9 cellular contexts compared by ENCODE assay signal in genomic region chr1:78070758-78071157, GRCh38. TPM values are rescaled to one million over a fixed set of nuclear protein-coding genes. Genes with fewer than 3 reads are reported as not detected.
A peak's percentile ranks its signal among the peaks of the same experiment; 100 is the strongest.
DNase-seq lines count a peak whose midpoint lies in the region; ATAC-seq and TF ChIP-seq lines count a peak whose summit lies in the region.
"Had no signal": no experiment of that assay in that cellular context is flagged by ENCODE, and none has a peak within 500 bp of the region (broad histone marks: within the 10 kb centered on the region; RNA-seq: fewer than 3 reads in every experiment).

No MANE protein-coding gene starts in this region.

- no peaks in the 10 kb centered on the region for H3K9me3 ChIP-seq in neural progenitor cell (ENCODE audit: low read depth)

- H3K4me3 Mint-ChIP-seq in osteocyte (ENCODE audit: unreplicated experiment) (no peak overlapping the region), neural progenitor cell (no peak overlapping the region)
- no peak overlapping the region for H3K4me3 Mint-ChIP-seq in stimulated activated memory B cell treated with anti-CD40 and anti-IgM and Interleukin-4, amounts not matched to agents 10 μg/mL and 1 μg/mL and 100 μg/mL, for 72 hours

- peak overlapping the region; percentile 40 for H3K27ac Mint-ChIP-seq in osteocyte (ENCODE audit: unreplicated experiment)
- no peak overlapping the region for H3K27ac Mint-ChIP-seq in neural progenitor cell
- H3K27ac Mint-ChIP-seq in stimulated activated memory B cell treated with anti-CD40 and anti-IgM and Interleukin-4, amounts not matched to agents 10 μg/mL and 1 μg/mL and 100 μg/mL, for 72 hours = no peak overlapping the region

- peak; percentile 71 for DNase-seq in choroid plexus epithelial cell (ENCODE audit: low read depth)
- no peak for DNase-seq in osteocyte (ENCODE audit: extremely low spot score, unreplicated experiment)
- no peak for DNase-seq in neural progenitor cell (ENCODE audit: low spot score)
- DNase-seq in NCI-H1694 treated with DMSO at 0.1 percent for 48 hours (lab: John Stamatoyannopoulos, UW) = no peak
- no peak for DNase-seq in NCI-H345 (lab: John Stamatoyannopoulos, UW)
- DNase-seq: nucleus accumbens had no signal

- H2AFZ ChIP-seq in neural progenitor cell (replicated peaks) = no peak overlapping the region

- no peaks in the 10 kb centered on the region for H3K4me1 ChIP-seq in neural progenitor cell

- H3K36me3 ChIP-seq in neural progenitor cell = no peaks in the 10 kb centered on the region

- no peak for TF ChIP-seq CTCF in choroid plexus epithelial cell (conservative IDR thresholded peaks at IDR 0.05; ENCODE audit: low read depth, low read length)
- no peak for TF ChIP-seq CTCF in osteocyte (IDR thresholded peaks at IDR 0.05)
- no peak for TF ChIP-seq CTCF in neural progenitor cell (IDR thresholded peaks at IDR 0.05)

- H3K27me3 ChIP-seq in neural progenitor cell = no peaks in the 10 kb centered on the region

- H4K20me1 ChIP-seq in neural progenitor cell (ENCODE audit: low read depth) = no peaks in the 10 kb centered on the region

- H3K4me3 ChIP-seq in choroid plexus epithelial cell (ENCODE audit: low read depth, low read length) (no peak overlapping the region), neural progenitor cell (no peak overlapping the region)

- peaks cover 20% of the 10 kb centered on the region for H3K4me1 Mint-ChIP-seq in osteocyte (ENCODE audit: unreplicated experiment)
- H3K4me1 Mint-ChIP-seq in neural progenitor cell = no peaks in the 10 kb centered on the region
- peaks cover 6% of the 10 kb centered on the region for H3K4me1 Mint-ChIP-seq in stimulated activated memory B cell treated with anti-CD40 and anti-IgM and Interleukin-4, amounts not matched to agents 10 μg/mL and 1 μg/mL and 100 μg/mL, for 72 hours

- no peaks in the 10 kb centered on the region for H3F3A ChIP-seq in neural progenitor cell (ENCODE audit: low read depth)

- H3K27ac ChIP-seq in neural progenitor cell = no peak overlapping the region

- no peak overlapping the region for H3K4me2 ChIP-seq in neural progenitor cell

- H3K9me3 Mint-ChIP-seq in osteocyte (ENCODE audit: unreplicated experiment) = peaks cover 3% of the 10 kb centered on the region
- no peaks in the 10 kb centered on the region for H3K9me3 Mint-ChIP-seq in neural progenitor cell
- H3K9me3 Mint-ChIP-seq in stimulated activated memory B cell treated with anti-CD40 and anti-IgM and Interleukin-4, amounts not matched to agents 10 μg/mL and 1 μg/mL and 100 μg/mL, for 72 hours = no peaks in the 10 kb centered on the region

- peak; percentile 48 for ATAC-seq in GM18520 (IDR thresholded peaks at IDR 0.05; ENCODE audit: unreplicated experiment)
- peak; percentile 78 for ATAC-seq in HG03378 (IDR thresholded peaks at IDR 0.05; ENCODE audit: unreplicated experiment)
- ATAC-seq in stimulated activated memory B cell treated with anti-CD40 and anti-IgM and Interleukin-4, amounts not matched to agents 10 μg/mL and 1 μg/mL and 100 μg/mL, for 72 hours = no peak

- no peaks in the 10 kb centered on the region for H3K36me3 Mint-ChIP-seq in osteocyte (ENCODE audit: unreplicated experiment)
- H3K36me3 Mint-ChIP-seq in neural progenitor cell = no peaks in the 10 kb centered on the region
- H3K36me3 Mint-ChIP-seq in stimulated activated memory B cell treated with anti-CD40 and anti-IgM and Interleukin-4, amounts not matched to agents 10 μg/mL and 1 μg/mL and 100 μg/mL, for 72 hours = no peaks in the 10 kb centered on the region

- H3K79me2 ChIP-seq in neural progenitor cell (ENCODE audit: low read depth) = no peaks in the 10 kb centered on the region

- no peak overlapping the region for H3K9ac ChIP-seq in neural progenitor cell

- no peaks in the 10 kb centered on the region for H3K27me3 Mint-ChIP-seq in osteocyte (ENCODE audit: unreplicated experiment)
- peaks cover 2% of the 10 kb centered on the region for H3K27me3 Mint-ChIP-seq in neural progenitor cell (ENCODE audit: insufficient read depth, low read depth)
- peaks cover 10% of the 10 kb centered on the region for H3K27me3 Mint-ChIP-seq in stimulated activated memory B cell treated with anti-CD40 and anti-IgM and Interleukin-4, amounts not matched to agents 10 μg/mL and 1 μg/mL and 100 μg/mL, for 72 hours

RNA-seq across cellular contexts. Expression of gene GIPC2, which starts 25.0 kb away (rescaled TPM):
- total RNA-seq in osteocyte (0.08 TPM in 2 replicates), neural progenitor cell (ENCODE audit: low replicate concordance) (not detected in 2 replicates)
